1 cellular context compared by ENCODE assay signal in genomic region chr1:226002667-226003501, GRCh38.
TF ChIP-seq lines count a peak whose summit lies in the region.

No MANE protein-coding gene starts in this region.

TF ChIP-seq in HEK293, 187 proteins besides CTCF, POLR2A, EP300 and RAD21 (continued from another document and continues in another):
- TF ChIP-seq, protein P1, sequence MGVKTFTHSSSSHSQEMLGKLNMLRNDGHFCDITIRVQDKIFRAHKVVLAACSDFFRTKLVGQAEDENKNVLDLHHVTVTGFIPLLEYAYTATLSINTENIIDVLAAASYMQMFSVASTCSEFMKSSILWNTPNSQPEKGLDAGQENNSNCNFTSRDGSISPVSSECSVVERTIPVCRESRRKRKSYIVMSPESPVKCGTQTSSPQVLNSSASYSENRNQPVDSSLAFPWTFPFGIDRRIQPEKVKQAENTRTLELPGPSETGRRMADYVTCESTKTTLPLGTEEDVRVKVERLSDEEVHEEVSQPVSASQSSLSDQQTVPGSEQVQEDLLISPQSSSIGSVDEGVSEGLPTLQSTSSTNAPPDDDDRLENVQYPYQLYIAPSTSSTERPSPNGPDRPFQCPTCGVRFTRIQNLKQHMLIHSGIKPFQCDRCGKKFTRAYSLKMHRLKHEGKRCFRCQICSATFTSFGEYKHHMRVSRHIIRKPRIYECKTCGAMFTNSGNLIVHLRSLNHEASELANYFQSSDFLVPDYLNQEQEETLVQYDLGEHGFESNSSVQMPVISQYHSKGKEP (tag by site-specific recombination; IDR thresholded peaks at IDR 0.05) = peak; percentile 62; the same call in 1 of the 2 replicates
- no peak for TF ChIP-seq ZBTB1 (tag by site-specific recombination; IDR thresholded peaks at IDR 0.05)
- no peak for TF ChIP-seq ZNF221 (tag by site-specific recombination; IDR thresholded peaks at IDR 0.05; ENCODE audit: borderline replicate concordance)
- peak; percentile 44 for TF ChIP-seq PATZ1 (tag by site-specific recombination; IDR thresholded peaks at IDR 0.05)
- TF ChIP-seq OSR2 (tag by site-specific recombination; IDR thresholded peaks at IDR 0.05) = peak; percentile 19
- TF ChIP-seq KLF8 (tag by site-specific recombination; IDR thresholded peaks at IDR 0.05) = 0 out of 2 replicates have a peak, but pooled peaks have one; percentile 8
- no peak for TF ChIP-seq ZNF23 (tag by site-specific recombination; IDR thresholded peaks at IDR 0.05; ENCODE audit: borderline replicate concordance)
- peak; percentile 73 for TF ChIP-seq ZNF24 (tag by site-specific recombination; IDR thresholded peaks at IDR 0.05)
- TF ChIP-seq ZBTB48 (tag by site-specific recombination; IDR thresholded peaks at IDR 0.05) = 0 out of 2 replicates have a peak, but pooled peaks have one; percentile 18
- TF ChIP-seq ZNF518A (tag by site-specific recombination; conservative IDR thresholded peaks at IDR 0.05; ENCODE audit: low read depth) = 0 out of 2 replicates have a peak, but pooled peaks have one; percentile 18
- TF ChIP-seq ZNF223 (tag by site-specific recombination; IDR thresholded peaks at IDR 0.05) = no peak
- peak; percentile 47 for TF ChIP-seq KLF10 (tag by site-specific recombination; IDR thresholded peaks at IDR 0.05)
- TF ChIP-seq OVOL3 (tag by site-specific recombination; IDR thresholded peaks at IDR 0.05) = no peak
- TF ChIP-seq IKZF3 (tag by site-specific recombination; IDR thresholded peaks at IDR 0.05) = peak; percentile 79; the same call in 1 of the 2 replicates
- TF ChIP-seq KLF16 (tag by site-specific recombination; IDR thresholded peaks at IDR 0.05) = peak; percentile 71; the same call in 1 of the 2 replicates
- TF ChIP-seq EGR2 (tag by site-specific recombination; IDR thresholded peaks at IDR 0.05; ENCODE audit: low read depth) = peak; percentile 74
- no peak for TF ChIP-seq ZBTB49 (tag by site-specific recombination; IDR thresholded peaks at IDR 0.05; ENCODE audit: low read depth)
- no peak for TF ChIP-seq ZFP3 (tag by site-specific recombination; IDR thresholded peaks at IDR 0.05; ENCODE audit: low read depth)
- no peak for TF ChIP-seq ZNF777 (tag by site-specific recombination; IDR thresholded peaks at IDR 0.05; ENCODE audit: borderline replicate concordance)
- peak; percentile 83 for TF ChIP-seq ZNF600 (tag by site-specific recombination; IDR thresholded peaks at IDR 0.05)
- TF ChIP-seq KLF1 (tag by site-specific recombination; IDR thresholded peaks at IDR 0.05) = peak; percentile 34; the same call in 1 of the 2 replicates
- peak; percentile 67 for TF ChIP-seq ZNF366 (tag by site-specific recombination; conservative IDR thresholded peaks at IDR 0.05)
- TF ChIP-seq ZNF214 (tag by site-specific recombination; IDR thresholded peaks at IDR 0.05; ENCODE audit: borderline replicate concordance) = no peak
- no peak for TF ChIP-seq ZNF521 (tag by site-specific recombination; IDR thresholded peaks at IDR 0.05)
- TF ChIP-seq, protein P2, sequence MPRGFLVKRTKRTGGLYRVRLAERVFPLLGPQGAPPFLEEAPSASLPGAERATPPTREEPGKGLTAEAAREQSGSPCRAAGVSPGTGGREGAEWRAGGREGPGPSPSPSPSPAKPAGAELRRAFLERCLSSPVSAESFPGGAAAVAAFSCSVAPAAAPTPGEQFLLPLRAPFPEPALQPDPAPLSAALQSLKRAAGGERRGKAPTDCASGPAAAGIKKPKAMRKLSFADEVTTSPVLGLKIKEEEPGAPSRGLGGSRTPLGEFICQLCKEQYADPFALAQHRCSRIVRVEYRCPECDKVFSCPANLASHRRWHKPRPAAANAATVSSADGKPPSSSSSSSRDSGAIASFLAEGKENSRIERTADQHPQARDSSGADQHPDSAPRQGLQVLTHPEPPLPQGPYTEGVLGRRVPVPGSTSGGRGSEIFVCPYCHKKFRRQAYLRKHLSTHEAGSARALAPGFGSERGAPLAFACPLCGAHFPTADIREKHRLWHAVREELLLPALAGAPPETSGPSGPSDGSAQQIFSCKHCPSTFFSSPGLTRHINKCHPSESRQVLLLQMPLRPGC (tag by site-specific recombination; IDR thresholded peaks at IDR 0.05) = 0 out of 2 replicates have a peak, but pooled peaks have one; percentile 11
- TF ChIP-seq, protein P3, sequence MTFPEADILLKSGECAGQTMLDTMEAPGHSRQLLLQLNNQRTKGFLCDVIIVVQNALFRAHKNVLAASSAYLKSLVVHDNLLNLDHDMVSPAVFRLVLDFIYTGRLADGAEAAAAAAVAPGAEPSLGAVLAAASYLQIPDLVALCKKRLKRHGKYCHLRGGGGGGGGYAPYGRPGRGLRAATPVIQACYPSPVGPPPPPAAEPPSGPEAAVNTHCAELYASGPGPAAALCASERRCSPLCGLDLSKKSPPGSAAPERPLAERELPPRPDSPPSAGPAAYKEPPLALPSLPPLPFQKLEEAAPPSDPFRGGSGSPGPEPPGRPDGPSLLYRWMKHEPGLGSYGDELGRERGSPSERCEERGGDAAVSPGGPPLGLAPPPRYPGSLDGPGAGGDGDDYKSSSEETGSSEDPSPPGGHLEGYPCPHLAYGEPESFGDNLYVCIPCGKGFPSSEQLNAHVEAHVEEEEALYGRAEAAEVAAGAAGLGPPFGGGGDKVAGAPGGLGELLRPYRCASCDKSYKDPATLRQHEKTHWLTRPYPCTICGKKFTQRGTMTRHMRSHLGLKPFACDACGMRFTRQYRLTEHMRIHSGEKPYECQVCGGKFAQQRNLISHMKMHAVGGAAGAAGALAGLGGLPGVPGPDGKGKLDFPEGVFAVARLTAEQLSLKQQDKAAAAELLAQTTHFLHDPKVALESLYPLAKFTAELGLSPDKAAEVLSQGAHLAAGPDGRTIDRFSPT (tag by site-specific recombination; IDR thresholded peaks at IDR 0.05) = peak; percentile 57; the same call in 1 of the 2 replicates
- TF ChIP-seq, protein P4, sequence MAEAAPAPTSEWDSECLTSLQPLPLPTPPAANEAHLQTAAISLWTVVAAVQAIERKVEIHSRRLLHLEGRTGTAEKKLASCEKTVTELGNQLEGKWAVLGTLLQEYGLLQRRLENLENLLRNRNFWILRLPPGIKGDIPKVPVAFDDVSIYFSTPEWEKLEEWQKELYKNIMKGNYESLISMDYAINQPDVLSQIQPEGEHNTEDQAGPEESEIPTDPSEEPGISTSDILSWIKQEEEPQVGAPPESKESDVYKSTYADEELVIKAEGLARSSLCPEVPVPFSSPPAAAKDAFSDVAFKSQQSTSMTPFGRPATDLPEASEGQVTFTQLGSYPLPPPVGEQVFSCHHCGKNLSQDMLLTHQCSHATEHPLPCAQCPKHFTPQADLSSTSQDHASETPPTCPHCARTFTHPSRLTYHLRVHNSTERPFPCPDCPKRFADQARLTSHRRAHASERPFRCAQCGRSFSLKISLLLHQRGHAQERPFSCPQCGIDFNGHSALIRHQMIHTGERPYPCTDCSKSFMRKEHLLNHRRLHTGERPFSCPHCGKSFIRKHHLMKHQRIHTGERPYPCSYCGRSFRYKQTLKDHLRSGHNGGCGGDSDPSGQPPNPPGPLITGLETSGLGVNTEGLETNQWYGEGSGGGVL (tag by site-specific recombination; IDR thresholded peaks at IDR 0.05) = 0 out of 2 replicates have a peak, but pooled peaks have one; percentile 43
- peak; percentile 80 for TF ChIP-seq GLIS1 (tag by site-specific recombination; IDR thresholded peaks at IDR 0.05)
- no peak for TF ChIP-seq ZNF302 (tag by site-specific recombination; IDR thresholded peaks at IDR 0.05; ENCODE audit: low read depth)
- TF ChIP-seq ZEB2 (tag by site-specific recombination; IDR thresholded peaks at IDR 0.05) = peak; percentile 85; the same call in 1 of the 2 replicates
- peak; percentile 60 for TF ChIP-seq FEZF1 (tag by site-specific recombination; IDR thresholded peaks at IDR 0.05)
- peak; percentile 50; the same call in 1 of the 2 replicates for TF ChIP-seq ZNF692 (tag by site-specific recombination; IDR thresholded peaks at IDR 0.05)
- TF ChIP-seq ZBTB7A (tag by site-specific recombination; IDR thresholded peaks at IDR 0.05; ENCODE audit: low read depth) = no peak
- peak; percentile 79; the same call in 1 of the 2 replicates for TF ChIP-seq ZNF2 (tag by site-specific recombination; IDR thresholded peaks at IDR 0.05)
- TF ChIP-seq ZBTB8A (tag by site-specific recombination; IDR thresholded peaks at IDR 0.05) = peak; percentile 27; the same call in 1 of the 2 replicates
- TF ChIP-seq ZNF174 (tag by site-specific recombination; IDR thresholded peaks at IDR 0.05) = no peak
- TF ChIP-seq, protein P5, sequence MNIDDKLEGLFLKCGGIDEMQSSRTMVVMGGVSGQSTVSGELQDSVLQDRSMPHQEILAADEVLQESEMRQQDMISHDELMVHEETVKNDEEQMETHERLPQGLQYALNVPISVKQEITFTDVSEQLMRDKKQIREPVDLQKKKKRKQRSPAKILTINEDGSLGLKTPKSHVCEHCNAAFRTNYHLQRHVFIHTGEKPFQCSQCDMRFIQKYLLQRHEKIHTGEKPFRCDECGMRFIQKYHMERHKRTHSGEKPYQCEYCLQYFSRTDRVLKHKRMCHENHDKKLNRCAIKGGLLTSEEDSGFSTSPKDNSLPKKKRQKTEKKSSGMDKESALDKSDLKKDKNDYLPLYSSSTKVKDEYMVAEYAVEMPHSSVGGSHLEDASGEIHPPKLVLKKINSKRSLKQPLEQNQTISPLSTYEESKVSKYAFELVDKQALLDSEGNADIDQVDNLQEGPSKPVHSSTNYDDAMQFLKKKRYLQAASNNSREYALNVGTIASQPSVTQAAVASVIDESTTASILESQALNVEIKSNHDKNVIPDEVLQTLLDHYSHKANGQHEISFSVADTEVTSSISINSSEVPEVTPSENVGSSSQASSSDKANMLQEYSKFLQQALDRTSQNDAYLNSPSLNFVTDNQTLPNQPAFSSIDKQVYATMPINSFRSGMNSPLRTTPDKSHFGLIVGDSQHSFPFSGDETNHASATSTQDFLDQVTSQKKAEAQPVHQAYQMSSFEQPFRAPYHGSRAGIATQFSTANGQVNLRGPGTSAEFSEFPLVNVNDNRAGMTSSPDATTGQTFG (tag by site-specific recombination; IDR thresholded peaks at IDR 0.05; ENCODE audit: borderline replicate concordance) = no peak
